ENCODE assay signal across 8 cellular contexts in the genomic region with DNA sequence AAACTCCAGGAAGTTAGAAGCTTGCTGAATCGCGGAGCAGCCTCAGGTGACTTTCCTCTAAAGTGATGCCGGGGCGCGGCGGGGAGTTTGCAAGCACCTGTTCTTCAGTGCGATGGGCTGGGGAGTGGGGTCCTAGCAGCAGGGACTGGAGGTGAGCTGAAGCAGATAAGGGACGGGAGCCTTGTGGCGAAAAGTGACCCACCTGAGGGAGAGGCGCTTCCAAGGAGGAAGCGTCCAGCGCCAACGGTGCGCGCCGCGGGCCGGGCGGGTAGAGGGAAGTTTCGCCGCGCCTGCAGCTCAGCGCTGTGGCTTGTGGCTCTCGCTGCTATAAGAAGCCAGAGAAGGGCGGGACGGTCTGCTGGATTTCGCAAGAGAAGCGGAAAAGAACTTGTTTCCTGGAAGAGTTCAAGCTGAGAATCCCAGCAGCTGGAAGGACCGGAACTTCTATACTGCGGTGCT. TPM values are rescaled to one million over a fixed set of nuclear protein-coding genes. Genes with fewer than 3 reads are reported as not detected.
A peak's percentile ranks its signal among the peaks of the same experiment; 100 is the strongest.
DNase-seq lines count a peak whose midpoint lies in the region; ATAC-seq and TF ChIP-seq lines count a peak whose summit lies in the region.

Gene STEAP4, minus strand, starts transcription at position 305 of the 459 bp plus-strand sequence. CDS start 22,625 bp downstream, outside the sequence.

- peaks cover 13 to 46% of the 10 kb centered on the region in 2 donors for H3K27me3 Mint-ChIP-seq in effector memory CD8-positive, alpha-beta T cell

- no peaks in the 10 kb centered on the region for H3K9me3 Mint-ChIP-seq in effector memory CD8-positive, alpha-beta T cell

- H3K4me3 ChIP-seq in ascending aorta, result peak within 1 kb of the TSS; percentile 37 to 49

- H3K36me3 Mint-ChIP-seq in effector memory CD8-positive, alpha-beta T cell (ENCODE audit: insufficient read depth), result no peaks in the 10 kb centered on the region

- DNase-seq in NCI-H526 (lab: John Stamatoyannopoulos, UW) (peak; percentile 17 to 34), NCI-H526 treated with DMSO at 0.1 percent for 48 hours (lab: John Stamatoyannopoulos, UW) (no peak), ascending aorta (ENCODE audit: low spot score in 2 of 2) (peak; percentile 24 to 86), iPS DF 4.7 (ENCODE audit: extremely low read depth, low spot score) (peak; percentile 19), retina (peak; percentile 60), T1000 (lab: John Stamatoyannopoulos, UW) (no peak)
- no peak for DNase-seq in effector CD4-positive, alpha-beta T cell
- DNase-seq in effector memory CD8-positive, alpha-beta T cell, result no peak

- intact Hi-C loops in ascending aorta (cut with DNase I), result no loop called here

- ATAC-seq in effector memory CD8-positive, alpha-beta T cell (replicated peaks), result no peak

- no peak within 1 kb of the TSS for H3K4me3 Mint-ChIP-seq in effector memory CD8-positive, alpha-beta T cell

- H3K36me3 ChIP-seq in ascending aorta, result no peaks in the 10 kb centered on the region

- H3K4me1 ChIP-seq in ascending aorta, result no peaks in the 10 kb centered on the region

- H3K27ac ChIP-seq in ascending aorta, result peak within 1 kb of the TSS in 1 of 2 donors; percentile 27

- H3K27me3 ChIP-seq in ascending aorta, result no peaks in the 10 kb centered on the region

- H3K9me3 ChIP-seq in ascending aorta, result no peaks in the 10 kb centered on the region

- peaks cover 4% of the 10 kb centered on the region in 2 donors for H3K4me1 Mint-ChIP-seq in effector memory CD8-positive, alpha-beta T cell (ENCODE audit: low read depth in 2 of 2)

- TF ChIP-seq CTCF in ascending aorta (IDR thresholded peaks at IDR 0.05), result no peak

- no peak within 1 kb of the TSS for H3K27ac Mint-ChIP-seq in effector memory CD8-positive, alpha-beta T cell

RNA-seq across cellular contexts. Expression of gene STEAP4, which starts in this region (rescaled TPM):
- total RNA-seq in ascending aorta, result 211 TPM

Comparison
In these comparisons a context has a peak if more than half of its experiments do, and no peak if none do; other contexts are left out.
1. DNase-seq: peak in NCI-H526 (2 of 2), ascending aorta (2 of 2), iPS DF 4.7 (single experiment) and retina (single experiment); none in NCI-H526 treated with DMSO at 0.1 percent for 48 hours (single experiment), T1000 (single experiment), effector CD4-positive, alpha-beta T cell (single experiment) and effector memory CD8-positive, alpha-beta T cell (0 of 3).